32 cellular contexts compared by ENCODE assay signal in the genomic region with DNA sequence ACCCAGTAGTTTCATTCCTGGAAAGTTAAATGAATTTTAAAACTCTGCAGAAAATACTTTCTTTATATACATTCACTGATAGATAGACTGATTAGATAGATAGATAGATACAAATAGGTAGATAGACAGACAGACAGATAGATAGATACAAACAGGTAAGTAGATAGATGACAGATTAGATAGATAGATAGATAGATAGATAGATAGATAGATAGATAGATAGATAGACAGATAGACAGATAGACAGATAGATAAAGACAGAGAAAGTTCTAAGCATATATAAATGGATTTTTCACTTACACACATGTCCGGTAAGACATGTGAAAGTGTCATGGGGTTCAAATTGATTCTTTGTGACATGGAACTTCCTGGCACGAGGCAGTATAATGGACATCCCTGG.
"Had no signal": no experiment of that assay in that cellular context is flagged by ENCODE, and none has a peak within 500 bp of the region (broad histone marks: within the 10 kb centered on the region; RNA-seq: fewer than 3 reads in every experiment).

No MANE protein-coding gene starts in this region.

- H3K4me3 ChIP-seq: MG63 had no signal

- H3K9me3 ChIP-seq: MG63 had no signal

- H3K27me3 ChIP-seq: MG63 had no signal

- DNase-seq: Karpas-422, Kasumi-1, MG63, MM.1S, MV-4-11, NCI-H1048, NCI-H1092, NCI-H1105, NCI-H1105 treated with DMSO at 0.1 percent for 48 hours, NCI-H1417 treated with DMSO at 0.1 percent for 48 hours, NCI-H1436, NCI-H1436 treated with DMSO at 0.1 percent for 48 hours, NCI-H146, NCI-H1694, NCI-H1694 treated with DMSO at 0.1 percent for 48 hours, NCI-H187, NCI-H187 treated with DMSO at 0.1 percent for 48 hours, NCI-H1930, NCI-H2029, NCI-H2029 treated with DMSO at 0.1 percent for 48 hours, NCI-H2081, NCI-H2081 treated with DMSO at 0.1 percent for 48 hours, NCI-H2107, NCI-H2171, NCI-H2171 treated with DMSO at 0.1 percent for 48 hours, NCI-H2227 treated with DMSO at 0.1 percent for 48 hours, NCI-H226, NCI-H345, NCI-H446, NCI-H446 treated with DMSO at 0.1 percent for 48 hours, NCI-H510A, NCI-H510A treated with DMSO at 0.1 percent for 48 hours had no signal

- H3K36me3 ChIP-seq: MG63 had no signal
